In genomic region chr7:20219446-20220292, GRCh38 we compare ENCODE assay signal across 8 cellular contexts. TPM values are rescaled to one million over a fixed set of nuclear protein-coding genes. Genes with fewer than 3 reads are reported as not detected.
A peak's percentile ranks its signal among the peaks of the same experiment; 100 is the strongest.
DNase-seq lines count a peak whose midpoint lies in the region; ATAC-seq, FAIRE-seq and TF ChIP-seq lines count a peak whose summit lies in the region.

No MANE protein-coding gene starts in this region.

- peak; percentile 27 for ATAC-seq in CD8-positive, alpha-beta T cell
- ATAC-seq in HG03159 (IDR thresholded peaks at IDR 0.05; ENCODE audit: unreplicated experiment) (peak; percentile 80), HepG2 (peak; percentile 99)

- no peaks in the 10 kb centered on the region for H3K36me3 ChIP-seq in CD8-positive, alpha-beta T cell (ENCODE audit: insufficient read depth, low read length)
- no peaks in the 10 kb centered on the region for H3K36me3 ChIP-seq in HepG2 (replicated peaks in 1 of 2; ENCODE audit: control insufficient read depth in 1 of 2, insufficient read depth in 2 of 2, low read length in 2 of 2)
- H3K36me3 ChIP-seq in thyroid gland = no peaks in the 10 kb centered on the region

- intact Hi-C loops in CD8-positive, alpha-beta T cell (cut with DNase I, micrococcal nuclease) = no loop called here
- intact Hi-C loops in HepG2 (cut with micrococcal nuclease; ENCODE audit: unreplicated experiment) (loop anchor here (2.0 to 5.0 kb wide), 5 partner anchors 21 to 512 kb away; partner anchors contain the start of genes ITGB8 and POLR1F), thyroid gland (cut with DNase I) (no loop called here)

- peak; percentile 69 to 94; a peak in 3 of 4 replicates for TF ChIP-seq EP300 in HepG2 (IDR thresholded peaks at IDR 0.05; ENCODE audit: low read depth in 2 of 2, low read length in 2 of 2)
- peak; percentile 97 for TF ChIP-seq EP300 in HepG2 (CRISPR knock-in tag; IDR thresholded peaks at IDR 0.05; ENCODE audit: borderline replicate concordance)

- TSS peak; percentile 100 for BruUV-seq in HepG2 (replicated peaks; lab: Mats Ljungman, UMichigan)

- CTCF ChIA-PET in CD8-positive, alpha-beta T cell (lab: Charles Lee) = no interaction called here
- CTCF ChIA-PET in HepG2 (lab: Yijun Ruan, JAX; ENCODE audit: low intra/inter-chr PET ratio, low total read pairs) = no interaction called here

- WGBS in HepG2 (ENCODE audit: low lambda C conversion rate) = 0% methylated on average over 4 of the region's 7 CpGs
- 72 to 81% methylated on average over 7 of the region's 7 CpGs for WGBS in thyroid gland, 2 donors

- no peaks in the 10 kb centered on the region for H3K27me3 Mint-ChIP-seq in CD8-positive, alpha-beta T cell (ENCODE audit: low read depth)
- H3K27me3 Mint-ChIP-seq in T-helper 2 cell treated with Interferon-gamma antibody and Interleukin-4, amounts not matched to agents 5 μg/mL and 100 μg/mL, for 36 hours (ENCODE audit: low read depth) = peaks cover 2% of the 10 kb centered on the region

- no peaks in the 10 kb centered on the region for H3K4me1 ChIP-seq in CD8-positive, alpha-beta T cell (ENCODE audit: insufficient read depth, low read length)
- H3K4me1 ChIP-seq in HepG2 (ENCODE audit: insufficient read depth, low read length) (peaks cover 44% of the 10 kb centered on the region), thyroid gland (no peaks in the 10 kb centered on the region)

- no peaks in the 10 kb centered on the region for H3K79me2 ChIP-seq in HepG2 (ENCODE audit: insufficient read depth, low read length)

- H3K27ac ChIP-seq in CD8-positive, alpha-beta T cell (ENCODE audit: low read depth, low read length) = no peak overlapping the region
- H3K27ac ChIP-seq in HepG2 (ENCODE audit: extremely low read length, insufficient read depth, low read length) (peak overlapping the region; percentile 90), thyroid gland (no peak overlapping the region)

- H3K4me3 ChIP-seq in CD8-positive, alpha-beta T cell (ENCODE audit: low read depth, low read length) = no peak overlapping the region
- H3K4me3 ChIP-seq in cardiac fibroblast (replicated peaks in 1 of 2; ENCODE audit: low read depth in 2 of 2, low read length in 2 of 2) (no peak overlapping the region), HepG2 (replicated peaks in 1 of 3; ENCODE audit: insufficient read depth in 1 of 3, low read depth in 2 of 3, low read length in 3 of 3) (peak overlapping the region in 1 of 3 experiments; percentile 24; a peak in 1 of 6 replicates), thyroid gland (replicated peaks in 1 of 3) (no peak overlapping the region)

- in situ Hi-C loops in HepG2 (cut with HindIII; ENCODE audit: extremely low pct_ligation_motif_present, low pct_unique_long_range_greater_than_20kb) = no loop called here

- no peaks in the 10 kb centered on the region for H3K36me3 Mint-ChIP-seq in CD8-positive, alpha-beta T cell
- H3K36me3 Mint-ChIP-seq in T-helper 2 cell treated with Interferon-gamma antibody and Interleukin-4, amounts not matched to agents 5 μg/mL and 100 μg/mL, for 36 hours (ENCODE audit: low read depth) = no peaks in the 10 kb centered on the region

- peak overlapping the region; percentile 69 for H3K4me2 ChIP-seq in HepG2 (ENCODE audit: low read depth, low read length)

- no peak overlapping the region for H2AFZ ChIP-seq in HepG2 (ENCODE audit: low read length)

- peak in 4 of 7 experiments; percentile 2 to 18 (median 11) for DNase-seq in CD8-positive, alpha-beta T cell
- DNase-seq in NCI-H748 treated with DMSO at 0.1 percent for 48 hours (lab: John Stamatoyannopoulos, UW) (peak; percentile 74), cardiac fibroblast (ENCODE audit: low read depth in 2 of 2) (peak; percentile 90 to 96), HepG2 (ENCODE audit: low spot score) (peak; percentile 99), thyroid gland (peak; percentile 11 to 13)
- no peak for DNase-seq in T-helper 2 cell treated with Interferon-gamma antibody and Interleukin-4, amounts not matched to agents 5 μg/mL and 100 μg/mL, for 36 hours (ENCODE audit: low spot score)

- H3K4me1 Mint-ChIP-seq in CD8-positive, alpha-beta T cell (ENCODE audit: low read depth) = peaks cover 18% of the 10 kb centered on the region
- no peaks in the 10 kb centered on the region for H3K4me1 Mint-ChIP-seq in T-helper 2 cell treated with Interferon-gamma antibody and Interleukin-4, amounts not matched to agents 5 μg/mL and 100 μg/mL, for 36 hours (ENCODE audit: low read depth)

- POLR2A ChIA-PET in CD8-positive, alpha-beta T cell (lab: Charles Lee) = no interaction called here
- POLR2A ChIA-PET in HepG2 (lab: Yijun Ruan, JAX) = interaction anchor here (0.9 to 2.0 kb wide), 4 partner anchors 17 to 511 kb away, joined by 4 to 8 read pairs (median 6); partner anchors contain the start of genes ITGB8 and POLR1F

- no peak overlapping the region for H3K4me3 Mint-ChIP-seq in CD8-positive, alpha-beta T cell
- no peak overlapping the region for H3K4me3 Mint-ChIP-seq in T-helper 2 cell treated with Interferon-gamma antibody and Interleukin-4, amounts not matched to agents 5 μg/mL and 100 μg/mL, for 36 hours

- peak; percentile 79 for TF ChIP-seq POLR2A in GM19099 (IDR thresholded peaks at IDR 0.05; ENCODE audit: extremely low read depth, insufficient read length, low read depth)
- peak; percentile 41 to 46; a peak in 2 of 4 replicates for TF ChIP-seq POLR2A in HepG2 (IDR thresholded peaks at IDR 0.05; ENCODE audit: insufficient read depth in 1 of 2, low read depth in 2 of 2, low read length in 2 of 2)
- no peak for TF ChIP-seq POLR2A in thyroid gland (IDR thresholded peaks at IDR 0.05)

- FAIRE-seq in HepG2 (lab: Jason Lieb, UNC) = peak; percentile 96

- no peaks in the 10 kb centered on the region for H4K20me1 ChIP-seq in HepG2 (ENCODE audit: insufficient read depth, low read length)

- no peaks in the 10 kb centered on the region for H3K27me3 ChIP-seq in CD8-positive, alpha-beta T cell (ENCODE audit: insufficient read depth, low read length)
- no peaks in the 10 kb centered on the region for H3K27me3 ChIP-seq in HepG2 (ENCODE audit: control insufficient read depth in 1 of 2, insufficient read depth in 2 of 2, low read length in 2 of 2)
- H3K27me3 ChIP-seq in thyroid gland = no peaks in the 10 kb centered on the region

- no peaks in the 10 kb centered on the region for H3K9me3 Mint-ChIP-seq in CD8-positive, alpha-beta T cell
- no peaks in the 10 kb centered on the region for H3K9me3 Mint-ChIP-seq in T-helper 2 cell treated with Interferon-gamma antibody and Interleukin-4, amounts not matched to agents 5 μg/mL and 100 μg/mL, for 36 hours

- H3K9me3 ChIP-seq in CD8-positive, alpha-beta T cell (ENCODE audit: low read length) = no peaks in the 10 kb centered on the region
- H3K9me3 ChIP-seq in HepG2 (ENCODE audit: low read length) (no peaks in the 10 kb centered on the region), thyroid gland (no peaks in the 10 kb centered on the region)

- no peak for TF ChIP-seq CTCF in CD8-positive, alpha-beta T cell (IDR thresholded peaks at IDR 0.05)
- TF ChIP-seq CTCF in cardiac fibroblast (IDR thresholded peaks at IDR 0.05; ENCODE audit: low read depth, low read length) = no peak
- TF ChIP-seq CTCF in HepG2 (CRISPR knock-in tag; IDR thresholded peaks at IDR 0.05) = peak; percentile 36
- TF ChIP-seq CTCF in thyroid gland (IDR thresholded peaks at IDR 0.05) = no peak

- H3K9ac ChIP-seq in HepG2 (ENCODE audit: insufficient read depth, low read depth, low read length) = peak overlapping the region; percentile 66

- H3K27ac Mint-ChIP-seq in CD8-positive, alpha-beta T cell = peak overlapping the region; percentile 3
- no peak overlapping the region for H3K27ac Mint-ChIP-seq in T-helper 2 cell treated with Interferon-gamma antibody and Interleukin-4, amounts not matched to agents 5 μg/mL and 100 μg/mL, for 36 hours

- peak; percentile 10; the same call in 1 of the 2 replicates for TF ChIP-seq RAD21 in HepG2 (CRISPR knock-in tag; IDR thresholded peaks at IDR 0.05)

TF ChIP-seq in HepG2, 621 proteins besides CTCF, POLR2A, EP300 and RAD21 (continues in another document):
- TF ChIP-seq GZF1 (CRISPR knock-in tag; IDR thresholded peaks at IDR 0.05) = no peak
- TF ChIP-seq NR3C1 (CRISPR knock-in tag; IDR thresholded peaks at IDR 0.05) = no peak
- TF ChIP-seq ZNF775 (CRISPR knock-in tag; IDR thresholded peaks at IDR 0.05; ENCODE audit: borderline replicate concordance) = 0 out of 2 replicates have a peak, but pooled peaks have one; percentile 71
- peak; percentile 71 for TF ChIP-seq TCF7 (IDR thresholded peaks at IDR 0.05; ENCODE audit: low read depth)

RNA-seq across cellular contexts. Expression of gene MACC1, which starts 2.5 kb away (rescaled TPM):
- total RNA-seq in CD8-positive, alpha-beta T cell = under 1 TPM; 0.06 to 0.14 TPM
- total RNA-seq in HepG2 (2016; rRNA removed; fragmentation: Illumina TruSeq; extraction: Trizol) (0.04 TPM in 1 of 2 replicates, not detected in the other), thyroid gland (1 to 10 TPM; 2.6 to 7.7 (median 3.6) TPM)
- total RNA-seq in HepG2 (2016; cell fraction: cytosol; rRNA removed; fragmentation: Illumina TruSeq; extraction: Trizol; ENCODE audit: low read depth) = not detected in 2 replicates
- total RNA-seq in HepG2 (2016; cell fraction: insoluble cytoplasmic fraction; rRNA removed; fragmentation: Illumina TruSeq; extraction: Trizol) = not detected in 2 replicates
- total RNA-seq in HepG2 (2016; cell fraction: membrane; rRNA removed; fragmentation: Illumina TruSeq; extraction: Trizol) = not detected in 2 replicates
- total RNA-seq in HepG2 (2016; cell fraction: nucleus; rRNA removed; fragmentation: Illumina TruSeq; extraction: Trizol) = not detected in 2 replicates
- polyA plus RNA-seq in HepG2 (2011; rRNA removed) = 0.01 TPM in 1 of 2 replicates, not detected in the other
- polyA plus RNA-seq in HepG2 (2011; cell fraction: cytosol; rRNA removed) = not detected in 2 replicates
- polyA plus RNA-seq in HepG2 (2011; cell fraction: nucleus; rRNA removed) = 0.05 TPM in 1 of 2 replicates, not detected in the other
- 0.01 and 0.04 TPM in 2 replicates for polyA plus RNA-seq in HepG2 (2012)
- polyA plus RNA-seq in HepG2 (2016; cell fraction: cytosol; fragmentation: Illumina TruSeq; extraction: Trizol; ENCODE audit: low read depth) = not detected in 2 replicates
- not detected in 2 replicates for polyA plus RNA-seq in HepG2 (2016; cell fraction: insoluble cytoplasmic fraction; fragmentation: Illumina TruSeq; extraction: Trizol; ENCODE audit: low read depth)
- polyA plus RNA-seq in HepG2 (2016; cell fraction: membrane; fragmentation: Illumina TruSeq; extraction: Trizol; ENCODE audit: low read depth) = not detected in 2 replicates
- not detected in 2 replicates for polyA plus RNA-seq in HepG2 (2016; cell fraction: nucleus; fragmentation: Illumina TruSeq; extraction: Trizol; ENCODE audit: insufficient read depth, low read depth)
- 0.04 and 0.70 TPM in 2 replicates for polyA minus RNA-seq in HepG2 (2011; rRNA and poly(A)+ RNA removed; ENCODE audit: low replicate concordance)
- not detected in 2 replicates for polyA minus RNA-seq in HepG2 (2011; cell fraction: cytosol; rRNA and poly(A)+ RNA removed)
- not detected in 2 replicates for polyA minus RNA-seq in HepG2 (2011; cell fraction: nucleus; rRNA and poly(A)+ RNA removed)

Comparison
In these comparisons a context has a peak if more than half of its experiments do, and no peak if none do; other contexts are left out.
1. ATAC-seq: peak in every context shown above with its lines; median percentile 99 in HepG2; 80 in HG03159; 27 in CD8-positive, alpha-beta T cell.
2. POLR2A ChIP-seq: peak in GM19099 (single experiment) and HepG2 (2 of 2); none in thyroid gland (0 of 2).